ENCODE assay signal across 1 cellular context in the genomic region with DNA sequence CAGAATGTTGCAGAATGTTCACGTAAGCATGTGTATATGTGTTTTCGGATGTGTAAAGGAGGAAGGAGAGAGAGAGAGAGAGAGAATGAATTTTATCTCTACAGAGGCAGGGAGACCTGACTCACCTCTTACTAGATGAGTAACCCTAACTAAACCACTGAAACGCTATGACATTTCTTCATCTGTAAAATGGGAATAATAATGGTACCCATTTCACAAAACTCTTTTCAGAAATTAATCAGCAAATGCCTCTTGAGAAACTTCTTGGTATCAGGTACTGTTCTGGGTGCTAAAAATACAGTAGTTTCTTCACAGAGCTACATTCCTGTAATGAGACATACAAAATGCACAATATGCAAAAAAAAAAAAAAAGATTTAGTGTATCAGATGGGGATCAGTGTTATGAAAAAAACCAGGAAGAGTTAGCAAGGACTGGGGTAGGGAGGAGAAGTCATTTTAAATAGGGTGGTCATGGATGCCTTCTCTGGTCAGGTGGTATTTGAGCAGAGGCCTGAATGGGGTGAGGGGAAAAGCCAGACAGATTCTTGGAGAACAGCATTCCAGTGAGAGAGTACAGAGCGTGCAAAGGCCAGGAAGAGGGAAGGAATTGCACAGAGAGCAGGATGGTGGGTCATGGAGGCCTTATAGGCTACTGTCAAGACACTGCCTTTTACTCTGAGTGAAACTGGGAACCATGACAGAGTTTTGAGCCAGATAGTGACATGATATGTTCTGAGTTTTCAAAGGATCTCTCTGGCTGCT.
TF ChIP-seq lines count a peak whose summit lies in the region.

No MANE protein-coding gene starts in this region.

TF ChIP-seq in SK-N-SH treated with all-trans-retinoic acid at 6 μM for 48 hours, 23 proteins besides CTCF, POLR2A, EP300 and RAD21 (continued from another document):
- TF ChIP-seq ZFP30 (CRISPR knock-in tag; IDR thresholded peaks at IDR 0.05) = no peak
- no peak for TF ChIP-seq ARNTL (CRISPR knock-in tag; IDR thresholded peaks at IDR 0.05; ENCODE audit: borderline replicate concordance, low read depth)
